Comparison of ENCODE assay signal across 8 cellular contexts in genomic region chr17:4881761-4882555, GRCh38. TPM values are rescaled to one million over a fixed set of nuclear protein-coding genes. Genes with fewer than 3 reads are reported as not detected.
DNase-seq lines count a peak whose midpoint lies in the region; TF ChIP-seq lines count a peak whose summit lies in the region.

No MANE protein-coding gene starts in this region.

- no peak overlapping the region for H3K4me2 ChIP-seq in osteoblast (ENCODE audit: insufficient read depth, low read length)

- H3K4me3 ChIP-seq in GM12875 (ENCODE audit: low read depth, low read length) (no peak overlapping the region), fibroblast of mammary gland (ENCODE audit: control insufficient read depth, low read depth, low read length) (no peak overlapping the region), osteoblast (ENCODE audit: insufficient read depth, low read length) (no peak overlapping the region), vagina (no peak overlapping the region)

- peaks cover 5% of the 10 kb centered on the region for H3K4me1 Mint-ChIP-seq in activated T-helper 1 cell treated with anti-CD3 and anti-CD28 coated beads, Interleukin-12 subunit alpha, Interleukin-12 subunit beta, Interleukin-2, Interleukin-4 antibody, amounts not matched to agents 30 ng/mL and 10 ng/mL and 1 ng/mL, durations not matched to agents 14 hours and 24 hours and 36 hours (ENCODE audit: low read depth)

- H3K9me3 ChIP-seq in osteoblast (ENCODE audit: low read depth, low read length) (no peaks in the 10 kb centered on the region), vagina (no peaks in the 10 kb centered on the region)

- H3K27ac Mint-ChIP-seq in activated T-helper 1 cell treated with anti-CD3 and anti-CD28 coated beads, Interleukin-12 subunit alpha, Interleukin-12 subunit beta, Interleukin-2, Interleukin-4 antibody, amounts not matched to agents 30 ng/mL and 10 ng/mL and 1 ng/mL, durations not matched to agents 14 hours and 24 hours and 36 hours: no peak overlapping the region

- H3K4me1 ChIP-seq in osteoblast (ENCODE audit: insufficient read depth, low read length) (no peaks in the 10 kb centered on the region), vagina (no peaks in the 10 kb centered on the region)

- DNase-seq in A172 (ENCODE audit: low spot score) (peak; percentile 55), NCI-H748 (lab: John Stamatoyannopoulos, UW; ENCODE audit: unreplicated experiment) (peak; percentile 71), fibroblast of mammary gland (ENCODE audit: low read depth) (peak; percentile 22), osteoblast (ENCODE audit: insufficient read length, low spot score, missing footprints) (peak; percentile 88), vagina (ENCODE audit: extremely low spot score in 2 of 2) (no peak), HCEC 1CT (no peak)
- DNase-seq in activated T-helper 1 cell treated with anti-CD3 and anti-CD28 coated beads, Interleukin-12 subunit alpha, Interleukin-12 subunit beta, Interleukin-2, Interleukin-4 antibody, amounts not matched to agents 30 ng/mL and 10 ng/mL and 1 ng/mL, durations not matched to agents 14 hours and 24 hours and 36 hours (ENCODE audit: low spot score): peak; percentile 40

- H4K20me1 ChIP-seq in osteoblast (ENCODE audit: insufficient read depth, low read length): peaks cover 30% of the 10 kb centered on the region

- TF ChIP-seq CTCF in GM12875 (IDR thresholded peaks at IDR 0.05; ENCODE audit: borderline replicate concordance, insufficient read depth, low read depth, low read length): peak; percentile 89
- TF ChIP-seq CTCF in fibroblast of mammary gland (conservative IDR thresholded peaks at IDR 0.05; ENCODE audit: control insufficient read depth, insufficient read depth, low read depth, low read length): peak; percentile 75
- peak; percentile 74 for TF ChIP-seq CTCF in osteoblast (IDR thresholded peaks at IDR 0.05; ENCODE audit: extremely low read depth, low read depth, low read length)
- TF ChIP-seq CTCF in vagina (IDR thresholded peaks at IDR 0.05): peak; percentile 36 to 56 (median 54)

- no peaks in the 10 kb centered on the region for H3K79me2 ChIP-seq in osteoblast (ENCODE audit: insufficient read depth, low read length)

- no peak overlapping the region for H2AFZ ChIP-seq in osteoblast (ENCODE audit: low read length)

- no peak for TF ChIP-seq POLR2A in vagina (IDR thresholded peaks at IDR 0.05)

- peaks cover 12% of the 10 kb centered on the region for H3K36me3 Mint-ChIP-seq in activated T-helper 1 cell treated with anti-CD3 and anti-CD28 coated beads, Interleukin-12 subunit alpha, Interleukin-12 subunit beta, Interleukin-2, Interleukin-4 antibody, amounts not matched to agents 30 ng/mL and 10 ng/mL and 1 ng/mL, durations not matched to agents 14 hours and 24 hours and 36 hours (ENCODE audit: low read depth)

- no peaks in the 10 kb centered on the region for H3K9me3 Mint-ChIP-seq in activated T-helper 1 cell treated with anti-CD3 and anti-CD28 coated beads, Interleukin-12 subunit alpha, Interleukin-12 subunit beta, Interleukin-2, Interleukin-4 antibody, amounts not matched to agents 30 ng/mL and 10 ng/mL and 1 ng/mL, durations not matched to agents 14 hours and 24 hours and 36 hours

- no peaks in the 10 kb centered on the region for H3K27me3 ChIP-seq in osteoblast (ENCODE audit: insufficient read depth, low read length)
- no peaks in the 10 kb centered on the region for H3K27me3 ChIP-seq in vagina

- no peak overlapping the region for H3K4me3 Mint-ChIP-seq in activated T-helper 1 cell treated with anti-CD3 and anti-CD28 coated beads, Interleukin-12 subunit alpha, Interleukin-12 subunit beta, Interleukin-2, Interleukin-4 antibody, amounts not matched to agents 30 ng/mL and 10 ng/mL and 1 ng/mL, durations not matched to agents 14 hours and 24 hours and 36 hours

- intact Hi-C loops in activated T-helper 1 cell treated with anti-CD3 and anti-CD28 coated beads, Interleukin-12 subunit alpha, Interleukin-12 subunit beta, Interleukin-2, Interleukin-4 antibody, amounts not matched to agents 30 ng/mL and 10 ng/mL and 1 ng/mL, durations not matched to agents 14 hours and 24 hours and 36 hours (cut with micrococcal nuclease): loop anchor here (1.0 to 10.0 kb wide), 4 partner anchors 92 to 457 kb away; partner anchors contain the start of genes ARRB2 and MED11
- intact Hi-C loops in vagina (cut with DNase I): no loop called here

- H3K36me3 ChIP-seq in osteoblast (ENCODE audit: insufficient read depth, low read length): peaks cover 20% of the 10 kb centered on the region
- peaks cover 0 to 46% of the 10 kb centered on the region in 2 donors for H3K36me3 ChIP-seq in vagina

- H3K27ac ChIP-seq in osteoblast (ENCODE audit: low read depth, low read length) (no peak overlapping the region), vagina (no peak overlapping the region)

- H3K27me3 Mint-ChIP-seq in activated T-helper 1 cell treated with anti-CD3 and anti-CD28 coated beads, Interleukin-12 subunit alpha, Interleukin-12 subunit beta, Interleukin-2, Interleukin-4 antibody, amounts not matched to agents 30 ng/mL and 10 ng/mL and 1 ng/mL, durations not matched to agents 14 hours and 24 hours and 36 hours (ENCODE audit: insufficient read depth): no peaks in the 10 kb centered on the region

RNA-seq across cellular contexts. Expression of gene C17orf107, which starts 17.4 kb away (rescaled TPM):
- 0.07 and 0.48 TPM in 2 replicates for total RNA-seq in A172 (2014; rRNA removed; shearing (Covaris generic))
- 1.3 and 1.8 TPM in 2 replicates for total RNA-seq in activated T-helper 1 cell treated with anti-CD3 and anti-CD28 coated beads, Interleukin-12 subunit alpha, Interleukin-12 subunit beta, Interleukin-2, Interleukin-4 antibody, amounts not matched to agents 30 ng/mL and 10 ng/mL and 1 ng/mL, durations not matched to agents 14 hours and 24 hours and 36 hours
- total RNA-seq in osteoblast: 4.0 and 5.3 TPM in 2 replicates
- 1.7 TPM for total RNA-seq in vagina

RNA-seq across cellular contexts. Expression of gene CHRNE, which starts 20.9 kb away (rescaled TPM):
- not detected in 2 replicates for total RNA-seq in A172 (2014; rRNA removed; shearing (Covaris generic))
- 0.52 and 0.61 TPM in 2 replicates for total RNA-seq in activated T-helper 1 cell treated with anti-CD3 and anti-CD28 coated beads, Interleukin-12 subunit alpha, Interleukin-12 subunit beta, Interleukin-2, Interleukin-4 antibody, amounts not matched to agents 30 ng/mL and 10 ng/mL and 1 ng/mL, durations not matched to agents 14 hours and 24 hours and 36 hours
- total RNA-seq in osteoblast: 1.4 and 1.8 TPM in 2 replicates
- 0.98 TPM for total RNA-seq in vagina

RNA-seq across cellular contexts. Expression of gene MINK1, which starts 48.8 kb away (rescaled TPM):
- total RNA-seq in A172 (2014; rRNA removed; shearing (Covaris generic)): 31.4 and 31.6 TPM in 2 replicates
- 66.5 and 67.5 TPM in 2 replicates for total RNA-seq in activated T-helper 1 cell treated with anti-CD3 and anti-CD28 coated beads, Interleukin-12 subunit alpha, Interleukin-12 subunit beta, Interleukin-2, Interleukin-4 antibody, amounts not matched to agents 30 ng/mL and 10 ng/mL and 1 ng/mL, durations not matched to agents 14 hours and 24 hours and 36 hours
- total RNA-seq in osteoblast (34.4 and 35.9 TPM in 2 replicates), vagina (120 TPM)

RNA-seq across cellular contexts. Expression of gene GP1BA, which starts 50.1 kb away (rescaled TPM):
- total RNA-seq in A172 (2014; rRNA removed; shearing (Covaris generic)): 0.17 TPM in 1 of 2 replicates, not detected in the other
- total RNA-seq in activated T-helper 1 cell treated with anti-CD3 and anti-CD28 coated beads, Interleukin-12 subunit alpha, Interleukin-12 subunit beta, Interleukin-2, Interleukin-4 antibody, amounts not matched to agents 30 ng/mL and 10 ng/mL and 1 ng/mL, durations not matched to agents 14 hours and 24 hours and 36 hours: not detected in 2 replicates
- total RNA-seq in osteoblast: not detected in 2 replicates
- not detected for total RNA-seq in vagina

RNA-seq across cellular contexts. Expression of gene SLC25A11, which starts 57.9 kb away (rescaled TPM):
- total RNA-seq in A172 (2014; rRNA removed; shearing (Covaris generic)): 80.8 and 82.6 TPM in 2 replicates
- total RNA-seq in activated T-helper 1 cell treated with anti-CD3 and anti-CD28 coated beads, Interleukin-12 subunit alpha, Interleukin-12 subunit beta, Interleukin-2, Interleukin-4 antibody, amounts not matched to agents 30 ng/mL and 10 ng/mL and 1 ng/mL, durations not matched to agents 14 hours and 24 hours and 36 hours: 111 and 116 TPM in 2 replicates
- total RNA-seq in osteoblast (43.6 and 47.4 TPM in 2 replicates), vagina (45.7 TPM)

Comparison
In these comparisons a context has a peak if more than half of its experiments do, and no peak if none do; other contexts are left out.
1. DNase-seq: peak in A172 (single experiment), NCI-H748 (single experiment), activated T-helper 1 cell treated with anti-CD3 and anti-CD28 coated beads, Interleukin-12 subunit alpha, Interleukin-12 subunit beta, Interleukin-2, Interleukin-4 antibody, amounts not matched to agents 30 ng/mL and 10 ng/mL and 1 ng/mL, durations not matched to agents 14 hours and 24 hours and 36 hours (single experiment), fibroblast of mammary gland (single experiment) and osteoblast (single experiment); none in vagina (0 of 2) and HCEC 1CT (single experiment).
2. Peak in every context shown above with its lines, with median percentiles within 50 percentile points of each other: CTCF ChIP-seq.